8 cellular contexts compared by ENCODE assay signal in genomic region chr4:188976644-188977115, GRCh38.
DNase-seq lines count a peak whose midpoint lies in the region; ATAC-seq and TF ChIP-seq lines count a peak whose summit lies in the region.

No MANE protein-coding gene starts in this region.

- H4K20me1 ChIP-seq in OCI-LY1 (ENCODE audit: insufficient read depth, low read length): no peaks in the 10 kb centered on the region

- H3F3A ChIP-seq in OCI-LY1 (ENCODE audit: insufficient read depth, low read length): no peaks in the 10 kb centered on the region

- DNase-seq in NCI-H2196 treated with DMSO at 0.1 percent for 48 hours (lab: John Stamatoyannopoulos, UW; ENCODE audit: unreplicated experiment): peak; percentile 21
- DNase-seq in NCI-H2196 (lab: John Stamatoyannopoulos, UW; ENCODE audit: unreplicated experiment): no peak
- peak; percentile 36 for DNase-seq in foreskin melanocyte
- peak; percentile 53 for DNase-seq in smooth muscle cell of the brain vasculature (ENCODE audit: low read depth, low spot score)
- no peak for DNase-seq in activated effector memory CD4-positive, alpha-beta T cell treated with anti-CD3 and anti-CD28 coated beads, Interleukin-2, amount 50 U/mL, for 16 hours
- DNase-seq in left colon: no peak

- H3K4me1 ChIP-seq in OCI-LY1 (ENCODE audit: insufficient read depth, low read length, severe bottlenecking): peaks cover 61% of the 10 kb centered on the region

- H2AFZ ChIP-seq in OCI-LY1 (ENCODE audit: low read length): no peak overlapping the region

- H3K9me2 ChIP-seq in OCI-LY1 (ENCODE audit: low read depth, low read length): no peaks in the 10 kb centered on the region

- peak overlapping the region; percentile 28; the same call in 1 of the 2 replicates for H3K9ac ChIP-seq in OCI-LY1 (ENCODE audit: low read length)

- H3K27me3 ChIP-seq in OCI-LY1 (ENCODE audit: insufficient read depth, low read length): no peaks in the 10 kb centered on the region

- no peak overlapping the region; the same call in 1 of the 2 replicates for H3K4me2 ChIP-seq in OCI-LY1 (ENCODE audit: low read length)

- H3K79me2 ChIP-seq in OCI-LY1 (ENCODE audit: insufficient read depth, low read length): no peaks in the 10 kb centered on the region

- intact Hi-C loops in left colon (cut with DNase I, micrococcal nuclease): no loop called here

- peak overlapping the region; percentile 88 for H3K27ac ChIP-seq in OCI-LY1 (ENCODE audit: low read depth, low read length, poor library complexity, severe bottlenecking)

- ATAC-seq in GM18870 (IDR thresholded peaks at IDR 0.05; ENCODE audit: unreplicated experiment) (no peak), left colon (no peak)

- no peaks in the 10 kb centered on the region for H3K36me3 ChIP-seq in OCI-LY1 (ENCODE audit: insufficient read depth, low read length)

- H3K9me3 ChIP-seq in OCI-LY1 (ENCODE audit: low read length): no peaks in the 10 kb centered on the region

- TF ChIP-seq CTCF in OCI-LY1 (IDR thresholded peaks at IDR 0.05; ENCODE audit: low read length): no peak

- H3K4me3 ChIP-seq in OCI-LY1 (ENCODE audit: low read depth, low read length, poor library complexity, severe bottlenecking): no peak overlapping the region

Comparison
In these comparisons a context has a peak if more than half of its experiments do, and no peak if none do; other contexts are left out.
1. DNase-seq: peak in NCI-H2196 treated with DMSO at 0.1 percent for 48 hours (single experiment), foreskin melanocyte (single experiment) and smooth muscle cell of the brain vasculature (single experiment); none in NCI-H2196 (single experiment), activated effector memory CD4-positive, alpha-beta T cell treated with anti-CD3 and anti-CD28 coated beads, Interleukin-2, amount 50 U/mL, for 16 hours (single experiment) and left colon (0 of 2).